ENCODE assay signal across 8 cellular contexts in genomic region chrX:153981771-153982533, GRCh38. TPM values are rescaled to one million over a fixed set of nuclear protein-coding genes. Genes with fewer than 3 reads are reported as not detected.
DNase-seq lines count a peak whose midpoint lies in the region; ATAC-seq, FAIRE-seq and TF ChIP-seq lines count a peak whose summit lies in the region.

No MANE protein-coding gene starts in this region.

- H3K27me3 Mint-ChIP-seq in CD14-positive monocyte (ENCODE audit: low read depth in 3 of 3): peaks cover 0 to 67% (median 2%) of the 10 kb centered on the region in 3 donors

- POLR2A ChIA-PET in GM12878 (lab: Charles Lee): interaction anchor here (1.0 to 3.2 kb wide), 8 partner anchors 9 to 55 kb away, joined by 3 to 17 read pairs (median 4); partner anchors contain the start of genes HCFC1 and TMEM187

- H3K27ac ChIP-seq in GM12878 (ENCODE audit: control insufficient read depth, insufficient read depth) (peak overlapping the region; percentile 60), neutrophil (peak overlapping the region; percentile 88)

- H3K4me3 ChIP-seq in GM12878 (no peak overlapping the region), neutrophil (ENCODE audit: low read depth in 1 of 2, low read length in 1 of 2) (peak overlapping the region; percentile 39 to 49)

- H3K4me1 ChIP-seq in GM12878 (ENCODE audit: control insufficient read depth, insufficient read depth, low read length) (peaks cover 39% of the 10 kb centered on the region), neutrophil (ENCODE audit: control insufficient read depth in 1 of 2, insufficient read depth in 1 of 2, low read depth in 1 of 2, low read length in 1 of 2) (peaks cover 46 to 48% of the 10 kb centered on the region in 2 experiments)

- DNase-seq in CD14-positive monocyte (ENCODE audit: low spot score) (peak; percentile 80), T follicular helper cell (ENCODE audit: low read depth) (peak; percentile 45), GM12878 (ENCODE audit: low read depth, low spot score) (no peak), RCC 7860 (ENCODE audit: low spot score) (no peak), DMS53 (lab: John Stamatoyannopoulos, UW) (no peak)

- H3K9me3 ChIP-seq in GM12878 (replicated peaks; ENCODE audit: control insufficient read depth, insufficient read depth, low read length) (no peaks in the 10 kb centered on the region; the same call in 1 of the 3 replicates), neutrophil (no peaks in the 10 kb centered on the region)

- no peak overlapping the region; the same call in 1 of the 2 replicates for H3K9ac ChIP-seq in GM12878 (ENCODE audit: control insufficient read depth, insufficient read depth, low read length)

- peak overlapping the region; percentile 5; the same call in 1 of the 2 replicates for H2AFZ ChIP-seq in GM12878 (ENCODE audit: control insufficient read depth, low read depth, low read length)

- peak overlapping the region; percentile 63 for H3K4me2 ChIP-seq in GM12878 (ENCODE audit: control insufficient read depth, insufficient read depth)

- CTCF ChIA-PET in GM12878 (lab: Yijun Ruan, JAX): interaction anchor here (0.9 to 2.3 kb wide), 7 partner anchors 9 to 35 kb away, joined by 3 to 8 read pairs (median 5); partner anchors contain the start of gene TMEM187

- FAIRE-seq in GM12878 (lab: Jason Lieb, UNC) (no peak), RCC 7860 (lab: Jason Lieb, UNC) (no peak)

- no TSS peak for BruUV-seq in GM12878 (replicated peaks; lab: Mats Ljungman, UMichigan)

- H4K20me1 ChIP-seq in GM12878 (ENCODE audit: control insufficient read depth, insufficient read depth): no peaks in the 10 kb centered on the region

- TF ChIP-seq POLR2A in GM12878 (IDR thresholded peaks at IDR 0.05; ENCODE audit: low read depth, low read length): peak; percentile 29; the same call in 1 of the 2 replicates

- peaks cover 0 to 22% (median 0%) of the 10 kb centered on the region in 7 donors for H3K9me3 Mint-ChIP-seq in CD14-positive monocyte

- H3K36me3 ChIP-seq in GM12878 (ENCODE audit: control insufficient read depth in 2 of 2, insufficient read depth in 2 of 2, low read length in 1 of 2) (no peaks in the 10 kb centered on the region), neutrophil (no peaks in the 10 kb centered on the region)

- TF ChIP-seq CTCF in CD14-positive monocyte (IDR thresholded peaks at IDR 0.05) (no peak), GM12878 (IDR thresholded peaks at IDR 0.05 in 2 of 3, conservative IDR thresholded peaks at IDR 0.05 in 1 of 3; ENCODE audit: control insufficient read depth in 2 of 3, extremely low read depth in 1 of 3, insufficient read depth in 1 of 3, low read depth in 3 of 3, low read length in 3 of 3) (no peak), neutrophil (IDR thresholded peaks at IDR 0.05) (no peak)

- peaks cover 55% of the 10 kb centered on the region for H3K4me1 Mint-ChIP-seq in CD14-positive monocyte

- no peak for TF ChIP-seq RAD21 in GM12878 (IDR thresholded peaks at IDR 0.05; ENCODE audit: insufficient read depth, low read depth, low read length)

- in situ Hi-C loops in GM12878 (cut with MboI): loop anchor here (10.0 kb wide), 1 partner anchor 57 kb away; the partner anchor contains the start of gene ARHGAP4

- ATAC-seq in GM12878 (no peak), GM18502 (IDR thresholded peaks at IDR 0.05; ENCODE audit: poor library complexity, unreplicated experiment) (no peak), GM21447 (IDR thresholded peaks at IDR 0.05; ENCODE audit: unreplicated experiment) (no peak)

- H3K27me3 ChIP-seq in GM12878 (replicated peaks in 1 of 2; ENCODE audit: control insufficient read depth in 2 of 2, insufficient read depth in 2 of 2, low read length in 1 of 2) (no peaks in the 10 kb centered on the region), neutrophil (no peaks in the 10 kb centered on the region)

- H3K36me3 Mint-ChIP-seq in CD14-positive monocyte: peaks cover 5 to 6% of the 10 kb centered on the region in 2 donors

- WGBS in GM12878 (ENCODE audit: insufficient coverage, insufficient replicate concordance, low lambda C conversion rate, missing lambda C conversion rate): 70% methylated on average over 52 of the region's 52 CpGs

- TF ChIP-seq EP300 in GM12878 (IDR thresholded peaks at IDR 0.05; ENCODE audit: borderline replicate concordance in 1 of 2, control insufficient read depth in 1 of 2, low read depth in 2 of 2, low read length in 2 of 2): no peak

- intact Hi-C loops in CD14-positive monocyte (cut with micrococcal nuclease) (no loop called here), GM12878 (cut with micrococcal nuclease; ENCODE audit: unreplicated experiment) (no loop called here)

- RAD21 ChIA-PET in GM12878 (lab: Charles Lee; ENCODE audit: unreplicated experiment): interaction anchor here (0.6 to 2.3 kb wide), 8 partner anchors 11 to 57 kb away, joined by 3 to 14 read pairs (median 4); partner anchors contain the start of genes IRAK1 and NAA10

- SMC1A ChIA-PET in GM12878 (lab: Charles Lee; ENCODE audit: uncharacterized antibody, unreplicated experiment): interaction anchor here (0.7 to 3.2 kb wide), 10 partner anchors 9 to 59 kb away, joined by 3 to 27 read pairs (median 5); partner anchors contain the start of genes HCFC1 and TMEM187

- H3K4me3 Mint-ChIP-seq in CD14-positive monocyte: peak overlapping the region; percentile 40 to 70

- H3K79me2 ChIP-seq in GM12878 (ENCODE audit: control insufficient read depth, insufficient read depth, low read length): no peaks in the 10 kb centered on the region; the same call in 1 of the 2 replicates

- peak overlapping the region; percentile 89 to 99 (median 96) for H3K27ac Mint-ChIP-seq in CD14-positive monocyte

RNA-seq across cellular contexts. Expression of gene TMEM187, which starts 9.4 kb away (rescaled TPM):
- polyA plus RNA-seq in CD14-positive monocyte: 1 to 10 TPM; 2.8 to 4.9 TPM
- total RNA-seq in GM12878 (2013; cell fraction: nucleolus; rRNA removed): 2.9 and 4.2 TPM in 2 replicates
- 5.0 and 8.5 TPM in 2 replicates for total RNA-seq in GM12878 (2014; rRNA removed)
- total RNA-seq in GM12878 (2014; rRNA removed; fragmentation: Illumina TruSeq; extraction: Trizol): 1.6 and 1.7 TPM in 2 replicates
- 6.1 and 6.3 TPM in 2 replicates for total RNA-seq in GM12878 (2021)
- 1.3 TPM for polyA plus RNA-seq in GM12878 (2011; ENCODE audit: low read depth)
- polyA plus RNA-seq in GM12878 (2011; rRNA removed): 3.0 and 4.2 TPM in 2 replicates
- polyA plus RNA-seq in GM12878 (2011; cell fraction: cytosol; rRNA removed): 9.1 and 11.2 TPM in 2 replicates
- 4.7 and 5.0 TPM in 2 replicates for polyA plus RNA-seq in GM12878 (2011; cell fraction: nucleus; rRNA removed)
- polyA plus RNA-seq in GM12878 (2012): 5.0 and 5.4 TPM in 2 replicates
- 0.36 and 0.88 TPM in 2 replicates for polyA plus RNA-seq in GM12878 (2014; fragmentation: Illumina TruSeq; extraction: Trizol)
- polyA plus RNA-seq in GM12878 (2014; fragmentation: Nextera tagmentation; extraction: Ambion mirVana): under 1 TPM; 0.45 to 0.99 TPM
- polyA plus RNA-seq in GM12878 (2014; rRNA removed): 5.6 and 7.0 TPM in 2 replicates
- polyA plus RNA-seq in GM12878 (2016; fragmentation: Nextera tagmentation; extraction: Ambion mirVana): 1 to 10 TPM; 4.0 to 4.8 TPM
- 3.2 and 6.9 TPM in 2 replicates for polyA minus RNA-seq in GM12878 (2011; rRNA and poly(A)+ RNA removed)
- 0.94 and 2.7 TPM in 2 replicates for polyA minus RNA-seq in GM12878 (2011; cell fraction: cytosol; rRNA and poly(A)+ RNA removed)
- 3.0 and 3.4 TPM in 2 replicates for polyA minus RNA-seq in GM12878 (2011; cell fraction: nucleus; rRNA and poly(A)+ RNA removed)

RNA-seq across cellular contexts. Expression of gene HCFC1, which starts 10.3 kb away (rescaled TPM):
- polyA plus RNA-seq in CD14-positive monocyte: 1 to 10 TPM; 1.9 to 3.8 TPM
- 24.5 and 28.7 TPM in 2 replicates for total RNA-seq in GM12878 (2013; cell fraction: nucleolus; rRNA removed)
- 18.8 and 25.5 TPM in 2 replicates for total RNA-seq in GM12878 (2014; rRNA removed)
- 8.8 and 10.6 TPM in 2 replicates for total RNA-seq in GM12878 (2014; rRNA removed; fragmentation: Illumina TruSeq; extraction: Trizol)
- 86.1 and 92.7 TPM in 2 replicates for total RNA-seq in GM12878 (2021)
- 14.7 TPM for polyA plus RNA-seq in GM12878 (2011; ENCODE audit: low read depth)
- polyA plus RNA-seq in GM12878 (2011; rRNA removed): 2.3 and 4.1 TPM in 2 replicates
- 11.0 and 15.4 TPM in 2 replicates for polyA plus RNA-seq in GM12878 (2011; cell fraction: cytosol; rRNA removed)
- 29.9 and 55.9 TPM in 2 replicates for polyA plus RNA-seq in GM12878 (2011; cell fraction: nucleus; rRNA removed)
- 25.7 and 35.7 TPM in 2 replicates for polyA plus RNA-seq in GM12878 (2012)
- 7.4 and 21.5 TPM in 2 replicates for polyA plus RNA-seq in GM12878 (2014; fragmentation: Illumina TruSeq; extraction: Trizol)
- 1 to 10 TPM; 3.9 to 7.6 TPM for polyA plus RNA-seq in GM12878 (2014; fragmentation: Nextera tagmentation; extraction: Ambion mirVana)
- 32.0 and 45.1 TPM in 2 replicates for polyA plus RNA-seq in GM12878 (2014; rRNA removed)
- 10 to 100 TPM; 39.3 to 39.8 TPM for polyA plus RNA-seq in GM12878 (2016; fragmentation: Nextera tagmentation; extraction: Ambion mirVana)
- polyA minus RNA-seq in GM12878 (2011; rRNA and poly(A)+ RNA removed): 4.8 and 11.2 TPM in 2 replicates
- polyA minus RNA-seq in GM12878 (2011; cell fraction: cytosol; rRNA and poly(A)+ RNA removed): 28.6 and 29.6 TPM in 2 replicates
- 9.9 and 19.6 TPM in 2 replicates for polyA minus RNA-seq in GM12878 (2011; cell fraction: nucleus; rRNA and poly(A)+ RNA removed)

RNA-seq across cellular contexts. Expression of gene RENBP, which starts 37.5 kb away (rescaled TPM):
- polyA plus RNA-seq in CD14-positive monocyte: 1 to 10 TPM; 2.7 to 3.8 TPM
- 8.3 and 9.0 TPM in 2 replicates for total RNA-seq in GM12878 (2013; cell fraction: nucleolus; rRNA removed)
- 2.1 and 2.2 TPM in 2 replicates for total RNA-seq in GM12878 (2014; rRNA removed)
- total RNA-seq in GM12878 (2014; rRNA removed; fragmentation: Illumina TruSeq; extraction: Trizol): 1.6 and 1.8 TPM in 2 replicates
- total RNA-seq in GM12878 (2021): 4.9 and 6.8 TPM in 2 replicates
- 3.9 TPM for polyA plus RNA-seq in GM12878 (2011; ENCODE audit: low read depth)
- polyA plus RNA-seq in GM12878 (2011; rRNA removed): 1.1 and 1.6 TPM in 2 replicates
- 2.1 and 2.3 TPM in 2 replicates for polyA plus RNA-seq in GM12878 (2011; cell fraction: cytosol; rRNA removed)
- polyA plus RNA-seq in GM12878 (2011; cell fraction: nucleus; rRNA removed): 4.1 and 6.0 TPM in 2 replicates
- 7.1 and 8.3 TPM in 2 replicates for polyA plus RNA-seq in GM12878 (2012)
- polyA plus RNA-seq in GM12878 (2014; fragmentation: Illumina TruSeq; extraction: Trizol): 0.19 and 1.3 TPM in 2 replicates
- not detected for polyA plus RNA-seq in GM12878 (2014; fragmentation: Nextera tagmentation; extraction: Ambion mirVana)
- polyA plus RNA-seq in GM12878 (2014; rRNA removed): 4.0 and 4.5 TPM in 2 replicates
- polyA plus RNA-seq in GM12878 (2016; fragmentation: Nextera tagmentation; extraction: Ambion mirVana): under 1 TPM in 1 of 2 experiments, not detected in 1; 0.36 TPM
- 0.44 and 2.3 TPM in 2 replicates for polyA minus RNA-seq in GM12878 (2011; rRNA and poly(A)+ RNA removed)
- 0.83 TPM in 1 of 2 replicates, not detected in the other for polyA minus RNA-seq in GM12878 (2011; cell fraction: cytosol; rRNA and poly(A)+ RNA removed)
- 0.96 and 2.1 TPM in 2 replicates for polyA minus RNA-seq in GM12878 (2011; cell fraction: nucleus; rRNA and poly(A)+ RNA removed)

RNA-seq across cellular contexts. Expression of gene IRAK1, which starts 37.8 kb away (rescaled TPM):
- 10 to 100 TPM; 47.8 to 49.5 TPM for polyA plus RNA-seq in CD14-positive monocyte
- 44.0 and 54.1 TPM in 2 replicates for total RNA-seq in GM12878 (2013; cell fraction: nucleolus; rRNA removed)
- 63.2 and 77.8 TPM in 2 replicates for total RNA-seq in GM12878 (2014; rRNA removed)
- total RNA-seq in GM12878 (2014; rRNA removed; fragmentation: Illumina TruSeq; extraction: Trizol): 37.6 and 42.3 TPM in 2 replicates
- total RNA-seq in GM12878 (2021): 106 and 136 TPM in 2 replicates
- 21.6 TPM for polyA plus RNA-seq in GM12878 (2011; ENCODE audit: low read depth)
- 19.0 and 27.8 TPM in 2 replicates for polyA plus RNA-seq in GM12878 (2011; rRNA removed)
- polyA plus RNA-seq in GM12878 (2011; cell fraction: cytosol; rRNA removed): 29.6 and 55.4 TPM in 2 replicates
- polyA plus RNA-seq in GM12878 (2011; cell fraction: nucleus; rRNA removed): 65.0 and 102 TPM in 2 replicates
- polyA plus RNA-seq in GM12878 (2012): 45.7 and 78.8 TPM in 2 replicates
- 9.4 and 32.7 TPM in 2 replicates for polyA plus RNA-seq in GM12878 (2014; fragmentation: Illumina TruSeq; extraction: Trizol)
- 10 to 100 TPM in 1 of 2 experiments, 1 to 10 TPM in 1; 4.2 to 15.1 TPM for polyA plus RNA-seq in GM12878 (2014; fragmentation: Nextera tagmentation; extraction: Ambion mirVana)
- polyA plus RNA-seq in GM12878 (2014; rRNA removed): 89.9 and 107 TPM in 2 replicates
- 10 to 100 TPM; 36.8 to 82.4 TPM for polyA plus RNA-seq in GM12878 (2016; fragmentation: Nextera tagmentation; extraction: Ambion mirVana)
- 22.2 and 50.5 TPM in 2 replicates for polyA minus RNA-seq in GM12878 (2011; rRNA and poly(A)+ RNA removed)
- 36.8 TPM in 2 replicates for polyA minus RNA-seq in GM12878 (2011; cell fraction: cytosol; rRNA and poly(A)+ RNA removed)
- 25.1 and 44.2 TPM in 2 replicates for polyA minus RNA-seq in GM12878 (2011; cell fraction: nucleus; rRNA and poly(A)+ RNA removed)

RNA-seq across cellular contexts. Expression of gene NAA10, which starts 47.1 kb away (rescaled TPM):
- polyA plus RNA-seq in CD14-positive monocyte (10 to 100 TPM; 46.7 to 47.9 TPM), GM12878 (2011; rRNA removed) (25.4 and 45.1 TPM in 2 replicates), GM12878 (2014; fragmentation: Illumina TruSeq; extraction: Trizol) (88.7 and 97.7 TPM in 2 replicates), GM12878 (2014; fragmentation: Nextera tagmentation; extraction: Ambion mirVana) (10 to 100 TPM in 1 of 2 experiments, 1 to 10 TPM in 1; 7.9 to 26.6 TPM), GM12878 (2014; rRNA removed) (158 TPM in 2 replicates), GM12878 (2016; fragmentation: Nextera tagmentation; extraction: Ambion mirVana) (100 to 1,000 TPM; 209 to 212 TPM)
- 17.5 and 20.3 TPM in 2 replicates for total RNA-seq in GM12878 (2013; cell fraction: nucleolus; rRNA removed)
- total RNA-seq in GM12878 (2014; rRNA removed) (82.6 and 100 TPM in 2 replicates), GM12878 (2014; rRNA removed; fragmentation: Illumina TruSeq; extraction: Trizol) (59.6 and 69.5 TPM in 2 replicates), GM12878 (2021) (113 and 123 TPM in 2 replicates)
- 40.6 TPM for polyA plus RNA-seq in GM12878 (2011; ENCODE audit: low read depth)
- polyA plus RNA-seq in GM12878 (2011; cell fraction: cytosol; rRNA removed): 77.8 and 104 TPM in 2 replicates
- polyA plus RNA-seq in GM12878 (2011; cell fraction: nucleus; rRNA removed): 54.2 and 67.6 TPM in 2 replicates
- 64.3 and 68.0 TPM in 2 replicates for polyA plus RNA-seq in GM12878 (2012)
- polyA minus RNA-seq in GM12878 (2011; rRNA and poly(A)+ RNA removed): 31.8 and 50.4 TPM in 2 replicates
- 17.2 and 25.0 TPM in 2 replicates for polyA minus RNA-seq in GM12878 (2011; cell fraction: cytosol; rRNA and poly(A)+ RNA removed)
- polyA minus RNA-seq in GM12878 (2011; cell fraction: nucleus; rRNA and poly(A)+ RNA removed): 13.3 and 24.4 TPM in 2 replicates

Comparison
In these comparisons a context has a peak if more than half of its experiments do, and no peak if none do; other contexts are left out.
1. DNase-seq: peak in CD14-positive monocyte (single experiment) and T follicular helper cell (single experiment); none in GM12878 (single experiment), RCC 7860 (single experiment) and DMS53 (single experiment).